8 cellular contexts compared by ENCODE assay signal in the genomic region with DNA sequence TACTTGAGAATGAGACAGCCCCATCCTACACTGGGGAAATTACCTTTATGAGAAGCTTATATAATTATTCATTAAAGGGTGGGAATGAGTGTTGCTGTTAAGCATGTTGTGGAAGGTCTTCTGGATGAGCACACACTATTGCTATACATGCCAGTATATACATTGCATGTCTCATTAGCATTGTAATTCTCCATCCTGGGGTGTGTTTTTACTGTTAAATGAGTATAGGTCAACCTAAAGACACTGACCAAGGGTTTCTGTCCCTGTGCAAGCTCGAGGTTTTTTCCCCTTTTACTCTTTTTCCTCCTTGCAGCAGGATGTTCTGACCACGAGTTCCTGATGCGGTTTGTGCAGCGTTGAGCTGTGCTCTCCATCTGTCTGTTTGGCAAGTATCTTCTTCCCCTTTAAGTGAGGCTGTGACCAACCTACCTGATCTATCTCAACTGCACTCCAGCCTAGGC. TPM values are rescaled to one million over a fixed set of nuclear protein-coding genes. Genes with fewer than 3 reads are reported as not detected.
DNase-seq lines count a peak whose midpoint lies in the region; ATAC-seq and TF ChIP-seq lines count a peak whose summit lies in the region.

No MANE protein-coding gene starts in this region.

- no peaks in the 10 kb centered on the region for H3K9me3 ChIP-seq in vagina

- H3K4me3 ChIP-seq in vagina: no peak overlapping the region

- TF ChIP-seq CTCF in activated B cell treated with CpG ODN at 0.5 μM for 24 hours (IDR thresholded peaks at IDR 0.05) (no peak), vagina (IDR thresholded peaks at IDR 0.05) (no peak)

- CTCF ChIA-PET in activated B cell treated with CpG ODN at 0.5 μM for 24 hours (lab: Charles Lee): interaction anchor here (0.8 to 3.0 kb wide), 3 partner anchors 22 to 61 kb away, joined by 3 to 14 read pairs (median 7); no protein-coding TSS in a partner anchor

- peak; percentile 24 for DNase-seq in stimulated activated CD4-positive, alpha-beta T cell treated with anti-CD3 and anti-CD28 coated beads, Interleukin-15, amount 100 ng/mL, for 24 hours
- no peak for DNase-seq in stimulated activated CD4-positive, alpha-beta T cell treated with anti-CD3 and anti-CD28 coated beads, Interleukin-4, amount 100 ng/mL, for 1 hour
- DNase-seq in activated B cell treated with CpG ODN at 0.5 μM for 24 hours (no peak), vagina (ENCODE audit: extremely low spot score in 2 of 2) (no peak), NCI-H526 (lab: John Stamatoyannopoulos, UW) (no peak), GM19238 (ENCODE audit: insufficient read length, low spot score) (no peak)
- no peak for DNase-seq in stimulated activated naive CD4-positive, alpha-beta T cell treated with Interleukin-2 at 50 U/mL for 16 hours (lab: John Stamatoyannopoulos, UW)

- no peaks in the 10 kb centered on the region for H3K9me3 Mint-ChIP-seq in activated B cell treated with CpG ODN at 0.5 μM for 24 hours

- POLR2A ChIA-PET in activated B cell treated with CpG ODN at 0.5 μM for 24 hours (lab: Charles Lee): interaction anchor here (0.7 to 2.4 kb wide), 4 partner anchors 9 to 31 kb away, joined by 3 to 8 read pairs (median 4); a partner anchor contains a TSS

- peaks cover 6% of the 10 kb centered on the region for H3K36me3 Mint-ChIP-seq in activated B cell treated with CpG ODN at 0.5 μM for 24 hours (ENCODE audit: low read depth)

- intact Hi-C loops in activated B cell treated with CpG ODN at 0.5 μM for 24 hours (cut with micrococcal nuclease) (loop anchor here (1.0 kb wide), 1 partner anchor 15 kb away; no protein-coding TSS in a partner anchor), vagina (cut with DNase I) (no loop called here)

- H3K4me3 Mint-ChIP-seq in activated B cell treated with CpG ODN at 0.5 μM for 24 hours: peak overlapping the region; percentile 42

- no peak overlapping the region for H3K27ac ChIP-seq in vagina

- H3K4me1 ChIP-seq in vagina: no peaks in the 10 kb centered on the region

- H3K27me3 ChIP-seq in vagina: no peaks in the 10 kb centered on the region

- peaks cover 0 to 5% of the 10 kb centered on the region in 2 donors for H3K36me3 ChIP-seq in vagina

- TF ChIP-seq POLR2A in vagina (IDR thresholded peaks at IDR 0.05): no peak

- peaks cover 18% of the 10 kb centered on the region for H3K4me1 Mint-ChIP-seq in activated B cell treated with CpG ODN at 0.5 μM for 24 hours

- H3K27me3 Mint-ChIP-seq in activated B cell treated with CpG ODN at 0.5 μM for 24 hours: no peaks in the 10 kb centered on the region

- ATAC-seq in HG03280 (IDR thresholded peaks at IDR 0.05; ENCODE audit: unreplicated experiment): peak; percentile 76
- peak; percentile 86 for ATAC-seq in activated B cell treated with CpG ODN at 0.5 μM for 24 hours (ENCODE audit: low read depth)

- peak overlapping the region; percentile 38 for H3K27ac Mint-ChIP-seq in activated B cell treated with CpG ODN at 0.5 μM for 24 hours

RNA-seq across cellular contexts. Expression of a gene that starts 7.2 kb away (rescaled TPM):
- total RNA-seq in activated B cell treated with CpG ODN at 0.5 μM for 24 hours: 63.5 and 76.7 TPM in 2 replicates
- 30.4 TPM for total RNA-seq in vagina

RNA-seq across cellular contexts. Expression of a gene that starts 15.9 kb away (rescaled TPM):
- 11.5 and 13.4 TPM in 2 replicates for total RNA-seq in activated B cell treated with CpG ODN at 0.5 μM for 24 hours
- 13.5 TPM for total RNA-seq in vagina

RNA-seq across cellular contexts. Expression of a gene that starts 40.4 kb away (rescaled TPM):
- 0.38 and 0.39 TPM in 2 replicates for total RNA-seq in activated B cell treated with CpG ODN at 0.5 μM for 24 hours
- 0.74 TPM for total RNA-seq in vagina

RNA-seq across cellular contexts. Expression of a gene that starts 42.3 kb away (rescaled TPM):
- total RNA-seq in activated B cell treated with CpG ODN at 0.5 μM for 24 hours (27.5 and 28.4 TPM in 2 replicates), vagina (9.6 TPM)

RNA-seq across cellular contexts. Expression of a gene that starts 47.6 kb away (rescaled TPM):
- not detected in 2 replicates for total RNA-seq in activated B cell treated with CpG ODN at 0.5 μM for 24 hours
- total RNA-seq in vagina: 9.8 TPM
